Comparison of ENCODE assay signal across 8 cellular contexts in genomic region chr16:89764711-89765201, GRCh38. TPM values are rescaled to one million over a fixed set of nuclear protein-coding genes. Genes with fewer than 3 reads are reported as not detected.
DNase-seq lines count a peak whose midpoint lies in the region; ATAC-seq and TF ChIP-seq lines count a peak whose summit lies in the region.

No MANE protein-coding gene starts in this region.

- H4K20me1 ChIP-seq in KMS-11 (ENCODE audit: insufficient read depth) (no peaks in the 10 kb centered on the region), SK-N-SH (ENCODE audit: insufficient read depth) (no peaks in the 10 kb centered on the region)

- 95% methylated on average over 17 of the region's 18 CpGs for WGBS in SK-N-SH (ENCODE audit: low lambda C conversion rate)

- H3K4me1 ChIP-seq in KMS-11 (ENCODE audit: low read depth, poor library complexity, severe bottlenecking), result peaks cover 80% of the 10 kb centered on the region
- H3K4me1 ChIP-seq in naive thymus-derived CD4-positive, alpha-beta T cell (ENCODE audit: control insufficient read depth in 2 of 2, insufficient read depth in 2 of 2, low read length in 2 of 2), result peaks cover 20 to 27% of the 10 kb centered on the region in 2 donors
- no peaks in the 10 kb centered on the region for H3K4me1 ChIP-seq in SK-N-SH (ENCODE audit: control insufficient read depth in 1 of 2, insufficient read depth in 2 of 2, low read depth in 1 of 2, low read length in 1 of 2)

- 0 out of 2 replicates have a peak overlapping the region, but pooled peaks have one; percentile 8 for H2AFZ ChIP-seq in KMS-11 (ENCODE audit: low read depth)
- H2AFZ ChIP-seq in SK-N-SH (ENCODE audit: low read depth), result no peak overlapping the region

- peak; percentile 35 for DNase-seq in activated naive CD8-positive, alpha-beta T cell treated with anti-CD3 and anti-CD28 coated beads for 36 hours
- no peak for DNase-seq in naive thymus-derived CD4-positive, alpha-beta T cell
- no peak for DNase-seq in SK-N-SH
- no peak for DNase-seq in glutamatergic neuron
- DNase-seq in NCI-H524 treated with DMSO at 0.1 percent for 48 hours (lab: John Stamatoyannopoulos, UW), result no peak

- no peak for TF ChIP-seq EP300 in SK-N-SH (IDR thresholded peaks at IDR 0.05; ENCODE audit: borderline replicate concordance in 1 of 2, low read depth in 1 of 2, low read length in 1 of 2)

- H3K36me3 Mint-ChIP-seq in activated naive CD8-positive, alpha-beta T cell treated with anti-CD3 and anti-CD28 coated beads for 36 hours, result peaks cover 51% of the 10 kb centered on the region
- peaks cover 0 to 26% (median 0%) of the 10 kb centered on the region in 5 donors for H3K36me3 Mint-ChIP-seq in naive thymus-derived CD4-positive, alpha-beta T cell
- no peaks in the 10 kb centered on the region for H3K36me3 Mint-ChIP-seq in glutamatergic neuron (ENCODE audit: unreplicated experiment)

- H3K4me2 ChIP-seq in KMS-11 (peak overlapping the region; percentile 93), SK-N-SH (no peak overlapping the region)

- intact Hi-C loops in naive thymus-derived CD4-positive, alpha-beta T cell (cut with micrococcal nuclease), result loop anchor here in 1 of 2 donors (2.0 kb wide), 1 partner anchor 20 kb away; no protein-coding TSS in a partner anchor

- peaks cover 30% of the 10 kb centered on the region for H3K4me1 Mint-ChIP-seq in activated naive CD8-positive, alpha-beta T cell treated with anti-CD3 and anti-CD28 coated beads for 36 hours
- peaks cover 13 to 42% (median 33%) of the 10 kb centered on the region in 7 donors for H3K4me1 Mint-ChIP-seq in naive thymus-derived CD4-positive, alpha-beta T cell
- H3K4me1 Mint-ChIP-seq in glutamatergic neuron (ENCODE audit: low read depth, unreplicated experiment), result peaks cover 7% of the 10 kb centered on the region

- H3K9ac ChIP-seq in KMS-11 (peak overlapping the region; percentile 46; the same call in 1 of the 2 replicates), SK-N-SH (no peak overlapping the region)

- H3K9me3 Mint-ChIP-seq in activated naive CD8-positive, alpha-beta T cell treated with anti-CD3 and anti-CD28 coated beads for 36 hours, result no peaks in the 10 kb centered on the region
- no peaks in the 10 kb centered on the region for H3K9me3 Mint-ChIP-seq in naive thymus-derived CD4-positive, alpha-beta T cell
- H3K9me3 Mint-ChIP-seq in glutamatergic neuron (ENCODE audit: unreplicated experiment), result no peaks in the 10 kb centered on the region

- H3K27ac ChIP-seq in KMS-11 (peak overlapping the region; percentile 90), SK-N-SH (ENCODE audit: low read depth in 2 of 2, low read length in 1 of 2) (no peak overlapping the region)
- peak overlapping the region; percentile 43 for H3K27ac ChIP-seq in naive thymus-derived CD4-positive, alpha-beta T cell (ENCODE audit: low read depth, low read length)

- H3K4me3 ChIP-seq in KMS-11 (IDR thresholded peaks at IDR 0.05; ENCODE audit: insufficient read depth, low read depth, low read length), result no peak overlapping the region
- H3K4me3 ChIP-seq in naive thymus-derived CD4-positive, alpha-beta T cell (ENCODE audit: low read length), result peak overlapping the region; percentile 58
- no peak overlapping the region for H3K4me3 ChIP-seq in SK-N-SH (ENCODE audit: low read depth in 2 of 2, low read length in 1 of 2)

- no peaks in the 10 kb centered on the region for H3K27me3 ChIP-seq in KMS-11 (ENCODE audit: insufficient read depth, low read depth)
- no peaks in the 10 kb centered on the region for H3K27me3 ChIP-seq in naive thymus-derived CD4-positive, alpha-beta T cell (ENCODE audit: control insufficient read depth in 2 of 2, insufficient read depth in 2 of 2, low read length in 2 of 2)
- no peaks in the 10 kb centered on the region for H3K27me3 ChIP-seq in SK-N-SH (ENCODE audit: insufficient read depth)

- no peaks in the 10 kb centered on the region for H3K9me3 ChIP-seq in naive thymus-derived CD4-positive, alpha-beta T cell (ENCODE audit: control insufficient read depth in 2 of 3, low read length in 3 of 3)
- no peaks in the 10 kb centered on the region for H3K9me3 ChIP-seq in SK-N-SH

- no peaks in the 10 kb centered on the region for H3F3A ChIP-seq in SK-N-SH (replicated peaks; ENCODE audit: insufficient read depth)

- CTCF ChIA-PET in naive thymus-derived CD4-positive, alpha-beta T cell (lab: Charles Lee), result interaction anchor here (1.4 kb wide), 1 partner anchor 59 kb away, joined by 5 read pairs; no protein-coding TSS in a partner anchor
- CTCF ChIA-PET in SK-N-SH (lab: Yijun Ruan, JAX), result interaction anchor here (0.7 kb wide), 1 partner anchor 27 kb away, joined by 4 read pairs; no protein-coding TSS in a partner anchor

- no peaks in the 10 kb centered on the region for H3K27me3 Mint-ChIP-seq in activated naive CD8-positive, alpha-beta T cell treated with anti-CD3 and anti-CD28 coated beads for 36 hours
- no peaks in the 10 kb centered on the region for H3K27me3 Mint-ChIP-seq in naive thymus-derived CD4-positive, alpha-beta T cell
- peaks cover 2% of the 10 kb centered on the region for H3K27me3 Mint-ChIP-seq in glutamatergic neuron (ENCODE audit: unreplicated experiment)

- POLR2A ChIA-PET in naive thymus-derived CD4-positive, alpha-beta T cell (lab: Charles Lee), result interaction anchor here (0.8 to 1.1 kb wide), 2 partner anchors 14 to 32 kb away, joined by 4 read pairs; no protein-coding TSS in a partner anchor
- POLR2A ChIA-PET in SK-N-SH (lab: Yijun Ruan, JAX), result no interaction called here

- H3K4me3 Mint-ChIP-seq in activated naive CD8-positive, alpha-beta T cell treated with anti-CD3 and anti-CD28 coated beads for 36 hours, result peak overlapping the region; percentile 6
- H3K4me3 Mint-ChIP-seq in naive thymus-derived CD4-positive, alpha-beta T cell, result peak overlapping the region; percentile 56 to 94 (median 69)
- H3K4me3 Mint-ChIP-seq in glutamatergic neuron (ENCODE audit: unreplicated experiment), result no peak overlapping the region

- ATAC-seq in GM21528 (IDR thresholded peaks at IDR 0.05; ENCODE audit: low FRiP score, unreplicated experiment), result peak; percentile 74
- peak; percentile 81 for ATAC-seq in naive thymus-derived CD4-positive, alpha-beta T cell

- no peak for TF ChIP-seq CTCF in KMS-11 (conservative IDR thresholded peaks at IDR 0.05; ENCODE audit: low read depth, low read length)
- TF ChIP-seq CTCF in SK-N-SH (IDR thresholded peaks at IDR 0.05), result no peak
- no peak for TF ChIP-seq CTCF in glutamatergic neuron (IDR thresholded peaks at IDR 0.05; ENCODE audit: partially characterized antibody, unreplicated experiment)

- peaks cover 12% of the 10 kb centered on the region; the same call in 1 of the 2 replicates for H3K79me2 ChIP-seq in KMS-11 (ENCODE audit: insufficient read depth, low read depth)
- no peaks in the 10 kb centered on the region for H3K79me2 ChIP-seq in SK-N-SH (ENCODE audit: insufficient read depth)

- TF ChIP-seq POLR2A in GM10847 (IDR thresholded peaks at IDR 0.05; ENCODE audit: extremely low read depth, insufficient read length), result peak; percentile 28

- no peak for TF ChIP-seq RAD21 in SK-N-SH (IDR thresholded peaks at IDR 0.05; ENCODE audit: low read length)

- peaks cover 6% of the 10 kb centered on the region; the same call in 1 of the 2 replicates for H3K36me3 ChIP-seq in KMS-11 (ENCODE audit: insufficient read depth)
- H3K36me3 ChIP-seq in naive thymus-derived CD4-positive, alpha-beta T cell (ENCODE audit: control insufficient read depth in 2 of 3, insufficient read depth in 3 of 3, low read length in 3 of 3), result no peaks in the 10 kb centered on the region
- peaks cover 13 to 16% of the 10 kb centered on the region in 2 experiments for H3K36me3 ChIP-seq in SK-N-SH (replicated peaks in 1 of 2; ENCODE audit: control insufficient read depth in 1 of 2, insufficient read depth in 2 of 2, low read length in 1 of 2)

- no peaks in the 10 kb centered on the region for H3K9me2 ChIP-seq in SK-N-SH

- peak overlapping the region; percentile 61 for H3K27ac Mint-ChIP-seq in activated naive CD8-positive, alpha-beta T cell treated with anti-CD3 and anti-CD28 coated beads for 36 hours
- peak overlapping the region; percentile 49 to 91 (median 85) for H3K27ac Mint-ChIP-seq in naive thymus-derived CD4-positive, alpha-beta T cell
- H3K27ac Mint-ChIP-seq in glutamatergic neuron (ENCODE audit: unreplicated experiment), result no peak overlapping the region

RNA-seq across cellular contexts. Expression of gene ZNF276, which starts 43.4 kb away (rescaled TPM):
- total RNA-seq in activated naive CD8-positive, alpha-beta T cell treated with anti-CD3 and anti-CD28 coated beads for 36 hours, result 10 to 100 TPM; 24.7 to 24.9 TPM
- total RNA-seq in naive thymus-derived CD4-positive, alpha-beta T cell, result 100 to 1,000 TPM in 4 of 5 experiments, 10 to 100 TPM in 1; 75.4 to 160 (median 137) TPM
- 10 to 100 TPM; 17.0 to 65.1 TPM for polyA plus RNA-seq in naive thymus-derived CD4-positive, alpha-beta T cell
- 24.9 and 27.0 TPM in 2 replicates for polyA plus RNA-seq in SK-N-SH (2012; rRNA removed)
- polyA plus RNA-seq in SK-N-SH (2012; cell fraction: cytosol; rRNA removed), result 7.7 and 10.6 TPM in 2 replicates
- 165 and 173 TPM in 2 replicates for polyA plus RNA-seq in SK-N-SH (2012; cell fraction: nucleus; rRNA removed)
- 20.8 TPM for total RNA-seq in glutamatergic neuron (ENCODE audit: unreplicated experiment)

RNA-seq across cellular contexts. Expression of gene VPS9D1, which starts 44.1 kb away (rescaled TPM):
- total RNA-seq in activated naive CD8-positive, alpha-beta T cell treated with anti-CD3 and anti-CD28 coated beads for 36 hours, result 1 to 10 TPM; 1.6 TPM
- total RNA-seq in naive thymus-derived CD4-positive, alpha-beta T cell, result 10 to 100 TPM; 11.2 to 28.9 (median 13.3) TPM
- 1 to 10 TPM in 1 of 2 donors, under 1 TPM in 1; 0.93 to 1.5 TPM for polyA plus RNA-seq in naive thymus-derived CD4-positive, alpha-beta T cell
- polyA plus RNA-seq in SK-N-SH (2012; rRNA removed), result 9.2 and 10.1 TPM in 2 replicates
- 2.8 and 4.8 TPM in 2 replicates for polyA plus RNA-seq in SK-N-SH (2012; cell fraction: cytosol; rRNA removed)
- 50.4 and 75.0 TPM in 2 replicates for polyA plus RNA-seq in SK-N-SH (2012; cell fraction: nucleus; rRNA removed)
- total RNA-seq in glutamatergic neuron (ENCODE audit: unreplicated experiment), result 19.5 TPM

RNA-seq across cellular contexts. Expression of gene FANCA, which starts 51.7 kb away (rescaled TPM):
- 10 to 100 TPM; 79.7 to 88.2 TPM for total RNA-seq in activated naive CD8-positive, alpha-beta T cell treated with anti-CD3 and anti-CD28 coated beads for 36 hours
- total RNA-seq in naive thymus-derived CD4-positive, alpha-beta T cell, result 100 to 1,000 TPM in 1 of 5 experiments, 10 to 100 TPM in 1, 1 to 10 TPM in 3; 3.5 to 111 (median 7.9) TPM
- polyA plus RNA-seq in naive thymus-derived CD4-positive, alpha-beta T cell, result 1 to 10 TPM in 1 of 2 donors, under 1 TPM in 1; 0.59 to 3.4 TPM
- 21.5 and 23.9 TPM in 2 replicates for polyA plus RNA-seq in SK-N-SH (2012; rRNA removed)
- polyA plus RNA-seq in SK-N-SH (2012; cell fraction: cytosol; rRNA removed), result 7.0 and 11.3 TPM in 2 replicates
- polyA plus RNA-seq in SK-N-SH (2012; cell fraction: nucleus; rRNA removed), result 95.8 and 96.9 TPM in 2 replicates
- total RNA-seq in glutamatergic neuron (ENCODE audit: unreplicated experiment), result 42.8 TPM

Comparison
In these comparisons a context has a peak if more than half of its experiments do, and no peak if none do; other contexts are left out.
1. H3K27ac ChIP-seq: peak in KMS-11 (single experiment) and naive thymus-derived CD4-positive, alpha-beta T cell (single experiment); none in SK-N-SH (0 of 2).